26 cellular contexts compared by ENCODE assay signal in the genomic region with DNA sequence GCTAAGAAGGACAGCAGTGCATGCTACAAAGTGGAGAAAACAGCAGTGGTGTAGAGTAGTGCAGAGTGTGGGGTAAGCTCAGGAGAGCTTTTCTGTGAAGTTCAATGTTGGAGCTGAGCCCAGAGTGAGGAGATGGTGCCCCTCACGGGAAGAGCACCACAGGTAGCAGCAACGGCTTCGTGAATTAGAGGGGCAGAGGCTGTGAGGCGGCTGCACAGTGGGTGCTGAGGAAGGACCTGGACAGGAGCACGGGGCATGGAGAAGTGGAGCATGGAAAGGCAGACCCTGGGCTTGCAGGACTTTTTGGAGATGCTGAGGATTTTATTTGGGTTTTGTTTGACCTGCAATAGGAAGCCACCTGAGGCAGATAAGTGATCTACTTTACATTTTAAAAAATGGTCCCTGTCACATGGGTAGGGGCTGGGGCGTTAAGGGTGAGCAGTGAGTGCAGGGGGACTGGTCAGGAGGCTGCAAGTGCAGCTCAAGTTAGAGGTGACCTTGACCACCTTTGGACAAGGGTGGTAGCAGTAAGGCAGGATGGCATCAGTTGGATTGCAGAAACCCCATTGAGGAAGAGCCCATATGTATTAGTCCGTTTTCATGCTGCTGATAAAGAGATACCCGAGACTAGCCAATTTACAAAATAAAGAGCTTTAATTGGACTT.
"Had no signal": no experiment of that assay in that cellular context is flagged by ENCODE, and none has a peak within 500 bp of the region (broad histone marks: within the 10 kb centered on the region; RNA-seq: fewer than 3 reads in every experiment).

No MANE protein-coding gene starts in this region.

- H3K9me3 ChIP-seq: neutrophil, pancreas, prostate gland, right lobe of liver, sigmoid colon, stomach, thoracic aorta, thyroid gland, tibial nerve, upper lobe of left lung had no signal

- FAIRE-seq: pancreas, small intestine, urothelium cell line had no signal

- H3K4me1 ChIP-seq: pancreas, prostate gland, right lobe of liver, sigmoid colon had no signal

- H3K36me3 Mint-ChIP-seq: naive thymus-derived CD4-positive, alpha-beta T cell; natural killer cell; neural progenitor cell; stimulated activated effector memory CD8-positive, alpha-beta T cell treated with anti-CD3 and anti-CD28 coated beads, Interleukin-12 subunit alpha, Interleukin-12 subunit beta, amount 100 ng/mL, for 72 hours had no signal

- H3K4me3 Mint-ChIP-seq: naive thymus-derived CD4-positive, alpha-beta T cell; natural killer cell; nephron; neural progenitor cell; stimulated activated effector memory CD8-positive, alpha-beta T cell treated with anti-CD3 and anti-CD28 coated beads, Interleukin-12 subunit alpha, Interleukin-12 subunit beta, amount 100 ng/mL, for 72 hours; stimulated activated naive CD8-positive, alpha-beta T cell treated with anti-CD3 and anti-CD28 coated beads, Interleukin-15, Interleukin-2, amounts not matched to agents 100 ng/mL and 50 ng/mL, for 24 hours had no signal

- H3K27ac Mint-ChIP-seq: natural killer cell; nephron; neural progenitor cell; stimulated activated effector memory CD8-positive, alpha-beta T cell treated with anti-CD3 and anti-CD28 coated beads, Interleukin-12 subunit alpha, Interleukin-12 subunit beta, amount 100 ng/mL, for 72 hours; stimulated activated naive CD8-positive, alpha-beta T cell treated with anti-CD3 and anti-CD28 coated beads, Interleukin-15, Interleukin-2, amounts not matched to agents 100 ng/mL and 50 ng/mL, for 24 hours had no signal

- H2AFZ ChIP-seq: neural progenitor cell had no signal

- H3K9me3 Mint-ChIP-seq: natural killer cell; nephron; neural progenitor cell; stimulated activated naive CD8-positive, alpha-beta T cell treated with anti-CD3 and anti-CD28 coated beads, Interleukin-15, Interleukin-2, amounts not matched to agents 100 ng/mL and 50 ng/mL, for 24 hours had no signal

- H3K9ac ChIP-seq: neural progenitor cell had no signal

- H3K4me3 ChIP-seq: neural progenitor cell, pancreas, prostate gland, right lobe of liver, sigmoid colon, stomach, thoracic aorta, thyroid gland, tibial nerve, upper lobe of left lung had no signal

- DNase-seq: naive thymus-derived CD4-positive, alpha-beta T cell; natural killer cell; nucleus accumbens; pancreas; right cardiac atrium; right lobe of liver; sigmoid colon; small intestine; stimulated activated CD4-positive, alpha-beta T cell treated with anti-CD3 and anti-CD28 coated beads, Interleukin-15, amount 100 ng/mL, for 24 hours; stimulated activated CD4-positive, alpha-beta T cell treated with anti-CD3 and anti-CD28 coated beads, Interleukin-2, amount 100 ng/mL, for 24 hours; stimulated activated CD4-positive, alpha-beta T cell treated with anti-CD3 and anti-CD28 coated beads, Interleukin-2, amount 100 ng/mL, for 48 hours; stimulated activated CD4-positive, alpha-beta T cell treated with anti-CD3 and anti-CD28 coated beads, Interleukin-4, amount 100 ng/mL, for 24 hours; stimulated activated naive CD4-positive, alpha-beta T cell treated with Interleukin-2 at 50 U/mL for 16 hours; stomach; trophoblast cell had no signal

- H3K27ac ChIP-seq: neural progenitor cell, neutrophil, pancreas, prostate gland, right lobe of liver, sigmoid colon, stomach, thoracic aorta, thyroid gland, tibial nerve, upper lobe of left lung had no signal

- H3K4me1 Mint-ChIP-seq: naive thymus-derived CD4-positive, alpha-beta T cell; natural killer cell; stimulated activated effector memory CD8-positive, alpha-beta T cell treated with anti-CD3 and anti-CD28 coated beads, Interleukin-12 subunit alpha, Interleukin-12 subunit beta, amount 100 ng/mL, for 72 hours had no signal

- H3K36me3 ChIP-seq: neural progenitor cell, neutrophil, pancreas, prostate gland, right lobe of liver, sigmoid colon, stomach, thoracic aorta, thyroid gland, tibial nerve, upper lobe of left lung had no signal

- ATAC-seq: naive thymus-derived CD4-positive, alpha-beta T cell; natural killer cell; pancreas; right cardiac atrium; right lobe of liver; stimulated activated effector memory CD8-positive, alpha-beta T cell treated with anti-CD3 and anti-CD28 coated beads, Interleukin-12 subunit alpha, Interleukin-12 subunit beta, amount 100 ng/mL, for 72 hours had no signal

- H3K4me2 ChIP-seq: neural progenitor cell had no signal

- H3K27me3 ChIP-seq: neural progenitor cell, neutrophil, pancreas, right lobe of liver, sigmoid colon, stomach, thyroid gland, tibial nerve, upper lobe of left lung had no signal
